In the genomic region with DNA sequence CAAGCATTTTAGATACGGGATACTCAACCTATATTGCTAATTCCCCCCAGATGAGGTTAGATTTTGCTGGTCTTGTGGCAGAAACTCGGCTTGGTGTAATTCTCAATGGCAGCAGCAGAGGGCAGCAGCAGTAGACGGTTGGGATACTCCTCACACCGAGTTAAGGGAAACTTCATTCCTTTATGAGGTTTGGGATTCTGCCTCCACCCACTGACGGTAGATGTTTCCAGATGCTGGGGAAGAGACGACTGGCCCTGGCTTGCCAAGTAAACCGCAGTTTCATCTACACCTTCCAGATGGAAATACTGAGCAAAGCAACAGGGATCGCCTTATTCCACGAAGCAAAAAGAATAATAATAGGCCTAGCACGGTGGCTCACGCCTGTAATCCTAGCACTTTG, we compare ENCODE assay signal across 7 cellular contexts. TPM values are rescaled to one million over a fixed set of nuclear protein-coding genes. Genes with fewer than 3 reads are reported as not detected.
A peak's percentile ranks its signal among the peaks of the same experiment; 100 is the strongest.
DNase-seq lines count a peak whose midpoint lies in the region; ATAC-seq and TF ChIP-seq lines count a peak whose summit lies in the region.

No MANE protein-coding gene starts in this region.

- no peaks in the 10 kb centered on the region for H3K27me3 ChIP-seq in right atrium auricular region

- no peak overlapping the region for H3K27ac ChIP-seq in right atrium auricular region

- no peaks in the 10 kb centered on the region for H3K36me3 ChIP-seq in right atrium auricular region

- no peak for ATAC-seq in HG03175 (IDR thresholded peaks at IDR 0.05; ENCODE audit: unreplicated experiment)

- H3K4me3 ChIP-seq in right atrium auricular region (no peak overlapping the region), retinal pigment epithelial cell (ENCODE audit: low read length) (no peak overlapping the region)

- DNase-seq in GM13977 (ENCODE audit: low spot score) (peak; percentile 63), NCI-H1694 treated with DMSO at 0.1 percent for 48 hours (lab: John Stamatoyannopoulos, UW) (peak; percentile 82), T-helper 2 cell (peak; percentile 32 to 73 (median 52)), amygdala (lab: John Stamatoyannopoulos, UW) (peak in 54 of 56 donors; percentile 8 to 92 (median 58)), right atrium auricular region (ENCODE audit: low spot score) (no peak), retinal pigment epithelial cell (ENCODE audit: low read depth) (no peak)

- peaks cover 0 to 8% of the 10 kb centered on the region in 2 donors for H3K4me1 ChIP-seq in right atrium auricular region

- H3K9me3 ChIP-seq in right atrium auricular region: no peaks in the 10 kb centered on the region

- peak; percentile 86 for TF ChIP-seq CTCF in GM13977 (IDR thresholded peaks at IDR 0.05; ENCODE audit: extremely low read depth, insufficient read depth, missing control alignments)
- peak; percentile 94 to 95 for TF ChIP-seq CTCF in right atrium auricular region (IDR thresholded peaks at IDR 0.05)
- TF ChIP-seq CTCF in retinal pigment epithelial cell (conservative IDR thresholded peaks at IDR 0.05; ENCODE audit: low read depth, low read length): peak; percentile 89

- in situ Hi-C loops in GM13977 (cut with MboI; ENCODE audit: low pct_unique_long_range_greater_than_20kb, low sequenced_read_pairs, unreplicated experiment): loop anchor here (25.0 kb wide), 1 partner anchor 424 kb away; no protein-coding TSS in a partner anchor

RNA-seq across cellular contexts. Expression of a gene that starts 8.2 kb away (rescaled TPM):
- total RNA-seq in right atrium auricular region: 10 to 100 TPM; 15.0 to 27.0 TPM

Comparison
In these comparisons a context has a peak if more than half of its experiments do, and no peak if none do; other contexts are left out.
1. DNase-seq: peak in GM13977 (single experiment), NCI-H1694 treated with DMSO at 0.1 percent for 48 hours (single experiment), T-helper 2 cell (5 of 5) and amygdala (54 of 56); none in right atrium auricular region (single experiment) and retinal pigment epithelial cell (single experiment).
2. Peak in every context shown above with its lines, with median percentiles within 50 percentile points of each other: CTCF ChIP-seq.